8 cellular contexts compared by ENCODE assay signal in the genomic region with DNA sequence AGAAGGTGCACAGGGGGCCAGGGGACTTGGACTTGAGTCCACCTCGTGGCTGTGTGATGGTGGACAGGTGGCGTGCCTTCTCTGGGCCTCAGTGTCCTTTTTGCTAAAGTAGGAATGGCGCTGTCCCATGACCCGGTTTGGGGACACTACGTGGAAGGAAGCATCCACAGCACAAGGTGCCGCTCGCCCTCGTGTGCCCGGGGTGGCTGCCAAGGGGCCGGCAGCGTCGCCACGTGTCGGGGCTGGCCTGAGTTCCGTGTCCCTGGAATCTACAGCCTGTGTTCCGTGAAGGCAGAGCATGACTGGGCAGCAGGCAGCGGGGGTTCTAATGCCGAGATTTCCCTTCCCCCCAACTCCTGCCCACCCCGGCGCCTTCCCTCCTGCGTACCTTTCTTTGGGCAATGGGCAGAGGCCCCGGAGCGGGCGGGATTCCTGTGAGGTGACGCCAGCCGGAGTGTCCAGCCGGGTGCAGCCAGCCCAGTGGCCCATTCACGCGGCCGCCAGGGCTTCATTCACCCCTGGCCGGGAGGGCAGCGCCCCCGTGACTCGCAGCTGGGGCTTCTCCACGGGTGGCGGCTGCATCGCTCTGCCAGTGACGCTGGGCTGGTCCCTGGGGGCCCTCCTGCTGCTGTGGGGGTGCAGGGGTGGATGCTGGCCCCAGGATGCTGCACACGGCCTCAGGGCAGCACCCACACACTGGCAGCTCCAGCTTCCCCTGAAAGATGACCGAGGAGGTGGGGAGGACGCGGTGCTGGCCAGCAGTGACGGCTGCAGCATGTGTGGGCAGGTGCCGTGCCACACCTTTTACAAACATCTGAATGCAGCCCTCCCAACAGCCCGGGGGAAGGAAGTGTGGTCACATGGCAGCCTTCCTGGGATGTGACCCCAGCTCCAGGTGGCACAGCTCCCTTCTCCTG. TPM values are rescaled to one million over a fixed set of nuclear protein-coding genes. Genes with fewer than 3 reads are reported as not detected.
DNase-seq lines count a peak whose midpoint lies in the region; ATAC-seq and TF ChIP-seq lines count a peak whose summit lies in the region.

No MANE protein-coding gene starts in this region.

- H3K4me1 ChIP-seq in HCT116 (ENCODE audit: control insufficient read depth in 1 of 2, insufficient read depth in 2 of 2, low read length in 2 of 2), result peaks cover 21 to 32% of the 10 kb centered on the region in 2 experiments
- peaks cover 31% of the 10 kb centered on the region for H3K4me1 ChIP-seq in OCI-LY7 (ENCODE audit: insufficient read depth, low read length, poor library complexity, severe bottlenecking)
- H3K4me1 ChIP-seq in skeletal muscle satellite cell (ENCODE audit: control insufficient read depth, insufficient read depth, low read length), result peaks cover 60% of the 10 kb centered on the region

- H3K27ac Mint-ChIP-seq in progenitor cell of endocrine pancreas, result no peak overlapping the region
- H3K27ac Mint-ChIP-seq in stimulated activated naive CD8-positive, alpha-beta T cell treated with anti-CD3 and anti-CD28 coated beads, Interleukin-15, amount 100 ng/mL, for 72 hours, result no peak overlapping the region

- H3K4me3 ChIP-seq in HCT116 (replicated peaks in 1 of 2; ENCODE audit: low read depth in 1 of 2, low read length in 2 of 2) (peak overlapping the region; percentile 26 to 49), OCI-LY7 (ENCODE audit: low read depth, low read length, poor library complexity, severe bottlenecking) (no peak overlapping the region), skeletal muscle satellite cell (ENCODE audit: low read length) (peak overlapping the region; percentile 5)

- H2AFZ ChIP-seq in HCT116 (ENCODE audit: low read depth, low read length, poor library complexity, severe bottlenecking), result no peak overlapping the region
- no peak overlapping the region; the same call in 1 of the 2 replicates for H2AFZ ChIP-seq in OCI-LY7 (ENCODE audit: low read length)

- CTCF ChIA-PET in HCT116 (lab: Charles Lee), result no interaction called here
- CTCF ChIA-PET in OCI-LY7 (lab: Charles Lee; ENCODE audit: unreplicated experiment), result no interaction called here

- intact Hi-C loops in HCT116 (cut with micrococcal nuclease) (no loop called here), OCI-LY7 (cut with micrococcal nuclease; ENCODE audit: unreplicated experiment) (no loop called here), Right ventricle myocardium superior (cut with DNase I) (no loop called here)

- TF ChIP-seq POLR2A in HCT116 (IDR thresholded peaks at IDR 0.05; ENCODE audit: borderline replicate concordance, extremely low read depth, insufficient read depth, insufficient read length), result no peak

- H3K9ac ChIP-seq in HCT116 (ENCODE audit: low read length) (peak overlapping the region; percentile 32; the same call in 1 of the 2 replicates), skeletal muscle satellite cell (ENCODE audit: low read depth, low read length) (peak overlapping the region; percentile 78)

- H4K20me1 ChIP-seq in HCT116 (ENCODE audit: insufficient read depth) (no peaks in the 10 kb centered on the region), OCI-LY7 (ENCODE audit: insufficient read depth, low read length) (no peaks in the 10 kb centered on the region; the same call in 1 of the 2 replicates)

- no peaks in the 10 kb centered on the region for H3K9me3 Mint-ChIP-seq in progenitor cell of endocrine pancreas (ENCODE audit: low read depth)
- no peaks in the 10 kb centered on the region for H3K9me3 Mint-ChIP-seq in stimulated activated naive CD8-positive, alpha-beta T cell treated with anti-CD3 and anti-CD28 coated beads, Interleukin-15, amount 100 ng/mL, for 72 hours

- H3K36me3 ChIP-seq in HCT116 (ENCODE audit: control insufficient read depth in 1 of 2, insufficient read depth in 2 of 2, low read length in 2 of 2) (no peaks in the 10 kb centered on the region), OCI-LY7 (ENCODE audit: insufficient read depth, low read length) (no peaks in the 10 kb centered on the region), skeletal muscle satellite cell (ENCODE audit: insufficient read depth, low read length) (no peaks in the 10 kb centered on the region)

- H3K4me3 Mint-ChIP-seq in progenitor cell of endocrine pancreas (ENCODE audit: low read depth), result no peak overlapping the region
- H3K4me3 Mint-ChIP-seq in stimulated activated naive CD8-positive, alpha-beta T cell treated with anti-CD3 and anti-CD28 coated beads, Interleukin-15, amount 100 ng/mL, for 72 hours, result no peak overlapping the region

- H3K9me3 ChIP-seq in HCT116 (ENCODE audit: control insufficient read depth in 1 of 2, insufficient read depth in 1 of 2, low read depth in 1 of 2, low read length in 2 of 2) (no peaks in the 10 kb centered on the region), OCI-LY7 (ENCODE audit: low read length) (no peaks in the 10 kb centered on the region), skeletal muscle satellite cell (replicated peaks; ENCODE audit: low read length) (no peaks in the 10 kb centered on the region)

- TF ChIP-seq CTCF in HCT116 (IDR thresholded peaks at IDR 0.05 in 2 of 3, conservative IDR thresholded peaks at IDR 0.05 in 1 of 3; ENCODE audit: borderline replicate concordance in 1 of 3, insufficient read depth in 1 of 3, low read depth in 2 of 3, low read length in 2 of 3) (no peak), OCI-LY7 (conservative IDR thresholded peaks at IDR 0.05; ENCODE audit: low read length) (no peak), progenitor cell of endocrine pancreas (IDR thresholded peaks at IDR 0.05; ENCODE audit: unreplicated experiment) (no peak)

- H3K36me3 Mint-ChIP-seq in progenitor cell of endocrine pancreas (ENCODE audit: insufficient read depth), result no peaks in the 10 kb centered on the region

- H3K9me2 ChIP-seq in HCT116 (ENCODE audit: insufficient read depth), result no peaks in the 10 kb centered on the region
- H3K9me2 ChIP-seq in OCI-LY7 (ENCODE audit: insufficient read depth, low read length), result no peaks in the 10 kb centered on the region

- peaks cover 41% of the 10 kb centered on the region for H3K27me3 Mint-ChIP-seq in progenitor cell of endocrine pancreas
- peaks cover 80% of the 10 kb centered on the region for H3K27me3 Mint-ChIP-seq in stimulated activated naive CD8-positive, alpha-beta T cell treated with anti-CD3 and anti-CD28 coated beads, Interleukin-15, amount 100 ng/mL, for 72 hours

- TF ChIP-seq RAD21 in HCT116 (IDR thresholded peaks at IDR 0.05; ENCODE audit: low read depth), result no peak

- no TSS peak for BruUV-seq in HCT116 (replicated peaks; lab: Mats Ljungman, UMichigan)
- BruUV-seq in OCI-LY7 (replicated peaks; lab: Mats Ljungman, UMichigan), result no TSS peak

- peak; percentile 41 for ATAC-seq in HCT116
- ATAC-seq in Right ventricle myocardium superior (ENCODE audit: poor library complexity), result peak; percentile 73
- no peak for ATAC-seq in stimulated activated naive CD8-positive, alpha-beta T cell treated with anti-CD3 and anti-CD28 coated beads, Interleukin-15, amount 100 ng/mL, for 72 hours

- no peaks in the 10 kb centered on the region for H3K27me3 ChIP-seq in HCT116 (ENCODE audit: insufficient read depth, low read length)
- H3K27me3 ChIP-seq in skeletal muscle satellite cell (ENCODE audit: control insufficient read depth, insufficient read depth, low read length), result peaks cover 3% of the 10 kb centered on the region

- H3K27ac ChIP-seq in HCT116 (ENCODE audit: low read depth, low read length), result peak overlapping the region; percentile 56; the same call in 1 of the 2 replicates
- no peak overlapping the region for H3K27ac ChIP-seq in OCI-LY7 (ENCODE audit: low read depth, low read length, poor library complexity, severe bottlenecking)

- POLR2A ChIA-PET in HCT116 (lab: Charles Lee) (no interaction called here), OCI-LY7 (lab: Charles Lee) (no interaction called here)

- peak; percentile 7 for DNase-seq in HCT116 (ENCODE audit: low read depth, low spot score)
- no peak for DNase-seq in OCI-LY7 (ENCODE audit: low spot score)
- DNase-seq in Right ventricle myocardium superior, result peak; percentile 86
- no peak for DNase-seq in progenitor cell of endocrine pancreas (ENCODE audit: low spot score, unreplicated experiment)
- no peak for DNase-seq in NCI-H446 (lab: John Stamatoyannopoulos, UW)
- no peak for DNase-seq in dedifferentiated amniotic fluid mesenchymal stem cell (ENCODE audit: extremely low spot score)
- no peak for DNase-seq in stimulated activated naive CD8-positive, alpha-beta T cell treated with anti-CD3 and anti-CD28 coated beads, Interleukin-15, amount 100 ng/mL, for 72 hours

- RAD21 ChIA-PET in HCT116 (lab: Charles Lee; ENCODE audit: low non-redundant PET in 1 of 2, low total read pairs in 2 of 2, uncharacterized antibody in 2 of 2, unreplicated experiment in 2 of 2), result no interaction called here

- peaks cover 2% of the 10 kb centered on the region for H3K4me1 Mint-ChIP-seq in progenitor cell of endocrine pancreas (ENCODE audit: low read depth)
- H3K4me1 Mint-ChIP-seq in stimulated activated naive CD8-positive, alpha-beta T cell treated with anti-CD3 and anti-CD28 coated beads, Interleukin-15, amount 100 ng/mL, for 72 hours, result peaks cover 31% of the 10 kb centered on the region

- no peaks in the 10 kb centered on the region for H3K79me2 ChIP-seq in HCT116 (ENCODE audit: insufficient read depth, low read length)
- no peaks in the 10 kb centered on the region for H3K79me2 ChIP-seq in OCI-LY7 (ENCODE audit: insufficient read depth, low read depth, low read length)

- H3K4me2 ChIP-seq in HCT116 (ENCODE audit: low read length), result peak overlapping the region; percentile 91
- H3K4me2 ChIP-seq in OCI-LY7 (ENCODE audit: low read length), result peak overlapping the region; percentile 49
- peak overlapping the region; percentile 63 for H3K4me2 ChIP-seq in skeletal muscle satellite cell (ENCODE audit: low read length)

TF ChIP-seq in HCT116, 20 proteins besides CTCF, POLR2A, EP300 and RAD21 (continues in another document):
- TF ChIP-seq EGR1 (IDR thresholded peaks at IDR 0.05; ENCODE audit: low read depth), result 0 out of 2 replicates have a peak, but pooled peaks have one; percentile 38

RNA-seq across cellular contexts. Expression of gene DOK7, which starts 21.2 kb away (rescaled TPM):
- total RNA-seq in HCT116 (2021; ENCODE audit: unreplicated experiment), result 2.4 TPM
- polyA plus RNA-seq in HCT116 (2012), result 1.4 and 1.8 TPM in 2 replicates
- not detected in 2 replicates for total RNA-seq in OCI-LY7 (2014; rRNA removed; shearing (Covaris generic))
- 1.3 and 1.5 TPM in 2 replicates for total RNA-seq in OCI-LY7 (2022)
- 33.7 TPM for total RNA-seq in Right ventricle myocardium superior
- 0.51 and 6.8 TPM in 2 replicates for total RNA-seq in skeletal muscle satellite cell (2012; rRNA removed)
- total RNA-seq in progenitor cell of endocrine pancreas, result 0.13 TPM in 1 of 2 replicates, not detected in the other

RNA-seq across cellular contexts. Expression of gene HGFAC, which starts 42.5 kb away (rescaled TPM):
- total RNA-seq in HCT116 (2021; ENCODE audit: unreplicated experiment) (1.1 TPM), OCI-LY7 (2022) (not detected in 2 replicates), Right ventricle myocardium superior (1.9 TPM), progenitor cell of endocrine pancreas (6.7 and 7.5 TPM in 2 replicates)
- polyA plus RNA-seq in HCT116 (2012), result 0.14 and 0.59 TPM in 2 replicates
- not detected in 2 replicates for total RNA-seq in OCI-LY7 (2014; rRNA removed; shearing (Covaris generic))
- total RNA-seq in skeletal muscle satellite cell (2012; rRNA removed), result not detected in 2 replicates

RNA-seq across cellular contexts. Expression of gene LRPAP1, which starts 47.9 kb away (rescaled TPM):
- total RNA-seq in HCT116 (2021; ENCODE audit: unreplicated experiment), result 109 TPM
- polyA plus RNA-seq in HCT116 (2012), result 169 and 183 TPM in 2 replicates
- total RNA-seq in OCI-LY7 (2014; rRNA removed; shearing (Covaris generic)), result 51.5 and 54.7 TPM in 2 replicates
- total RNA-seq in OCI-LY7 (2022), result 45.7 and 46.2 TPM in 2 replicates
- total RNA-seq in Right ventricle myocardium superior, result 280 TPM
- total RNA-seq in skeletal muscle satellite cell (2012; rRNA removed), result 38.2 and 47.9 TPM in 2 replicates
- 125 and 134 TPM in 2 replicates for total RNA-seq in progenitor cell of endocrine pancreas

Comparison
In these comparisons a context has a peak if more than half of its experiments do, and no peak if none do; other contexts are left out.
1. DNase-seq: peak in HCT116 (single experiment) and Right ventricle myocardium superior (single experiment); none in OCI-LY7 (single experiment), progenitor cell of endocrine pancreas (single experiment), NCI-H446 (0 of 2), dedifferentiated amniotic fluid mesenchymal stem cell (single experiment) and stimulated activated naive CD8-positive, alpha-beta T cell treated with anti-CD3 and anti-CD28 coated beads, Interleukin-15, amount 100 ng/mL, for 72 hours (0 of 2).
2. RNA of gene DOK7, which starts 21.2 kb away (total RNA-seq): 33.7 TPM in Right ventricle myocardium superior (single experiment); 2.4 TPM in HCT116 (single experiment), 1.3 to 1.5 TPM in OCI-LY7 and 0.13 TPM in progenitor cell of endocrine pancreas; every median in the first group is over 10 times any median in the second.
3. Peak in every context shown above with its lines, with median percentiles within 50 percentile points of each other: H3K4me2 ChIP-seq.